Comparison of ENCODE assay signal across 13 cellular contexts in the genomic region with DNA sequence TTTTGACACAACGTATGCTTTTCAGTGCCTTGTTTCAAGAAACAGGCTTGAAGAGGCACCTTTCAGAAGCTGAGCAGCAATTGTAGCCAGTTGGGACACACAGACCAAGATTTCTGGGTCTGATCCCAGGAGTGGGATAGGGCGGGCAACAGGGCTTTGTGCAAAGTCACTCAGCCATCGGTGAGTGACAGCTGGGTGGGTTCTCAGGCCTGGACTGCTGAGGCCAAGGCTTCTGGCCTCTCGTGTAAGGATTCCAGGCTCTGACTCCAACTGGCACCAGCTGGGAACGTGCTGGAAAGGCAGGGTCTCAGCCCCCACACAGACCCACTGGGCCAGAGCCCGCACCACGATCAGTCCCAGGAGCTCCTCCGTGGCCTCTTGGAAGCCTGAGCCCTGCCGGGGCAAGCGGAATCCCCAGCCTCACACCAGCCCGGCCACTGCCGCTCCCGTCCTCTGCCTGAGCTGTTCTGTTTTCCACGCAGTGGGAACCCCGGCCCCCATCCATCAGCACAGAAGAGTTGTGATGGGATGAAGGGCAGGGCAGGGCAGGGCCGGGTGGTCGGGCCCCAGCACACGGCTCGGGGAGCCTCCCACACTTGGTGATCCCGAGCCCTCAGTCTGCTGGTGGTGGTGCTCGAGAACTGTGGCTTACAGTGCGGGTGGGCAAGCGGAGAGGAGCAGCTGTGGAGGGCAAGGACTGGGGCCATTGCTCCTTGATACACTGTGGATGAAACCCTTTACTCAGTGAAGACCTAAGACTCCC. TPM values are rescaled to one million over a fixed set of nuclear protein-coding genes. Genes with fewer than 3 reads are reported as not detected.
A peak's percentile ranks its signal among the peaks of the same experiment; 100 is the strongest.
DNase-seq lines count a peak whose midpoint lies in the region; TF ChIP-seq lines count a peak whose summit lies in the region.
"Had no signal": no experiment of that assay in that cellular context is flagged by ENCODE, and none has a peak within 500 bp of the region (broad histone marks: within the 10 kb centered on the region; RNA-seq: fewer than 3 reads in every experiment).

No MANE protein-coding gene starts in this region.

- H4K20me1 ChIP-seq in BLaER1 = no peaks in the 10 kb centered on the region
- no peaks in the 10 kb centered on the region for H4K20me1 ChIP-seq in GM23248 (ENCODE audit: insufficient read depth)

- H3K36me3 ChIP-seq in BLaER1 (no peaks in the 10 kb centered on the region), A673 (ENCODE audit: insufficient read depth, low read length, poor library complexity, severe bottlenecking) (no peaks in the 10 kb centered on the region), GM23248 (ENCODE audit: low read depth) (no peaks in the 10 kb centered on the region)

- H3K4me3 ChIP-seq in BLaER1 = 0 out of 2 replicates have a peak overlapping the region, but pooled peaks have one; percentile 31
- H3K4me3 ChIP-seq in A673 (ENCODE audit: low read depth, low read length, poor library complexity, severe bottlenecking) = no peak overlapping the region
- no peak overlapping the region for H3K4me3 ChIP-seq in GM23248

- peaks cover 42% of the 10 kb centered on the region for H3K4me1 Mint-ChIP-seq in brain

- H3K36me3 Mint-ChIP-seq in brain = peaks cover 19% of the 10 kb centered on the region

- no peak overlapping the region for H2AFZ ChIP-seq in GM23248

- POLR2A ChIA-PET in A673 (lab: Charles Lee; ENCODE audit: low non-redundant PET) = no interaction called here

- peak overlapping the region; percentile 90 for H3K4me2 ChIP-seq in BLaER1
- H3K4me2 ChIP-seq in GM23248 (ENCODE audit: unreplicated experiment) = no peak overlapping the region

- peak; percentile 60 for DNase-seq in retina
- no peak for DNase-seq in middle frontal gyrus (ENCODE audit: extremely low spot score, low spot score)
- DNase-seq in AG08395 (ENCODE audit: low spot score) = no peak
- DNase-seq in A673 (ENCODE audit: low spot score) = no peak
- DNase-seq in GM23248 = no peak
- DNase-seq: activated CD4-positive, alpha-beta T cell treated with anti-CD3 and anti-CD28 coated beads, Interleukin-2, amount 50 U/mL, for 1 hour; activated gamma-delta T cell; DMS79 treated with DMSO at 0.1 percent for 48 hours; NCI-H2227 treated with DMSO at 0.1 percent for 48 hours had no signal

- no peaks in the 10 kb centered on the region for H3K79me2 ChIP-seq in GM23248 (ENCODE audit: insufficient read depth)

- H3K27ac ChIP-seq in BLaER1 (peak overlapping the region; percentile 87), layer of hippocampus (ENCODE audit: low read depth, low read length) (peak overlapping the region; percentile 58), A673 (ENCODE audit: low read depth, low read length, poor library complexity, severe bottlenecking) (no peak overlapping the region), GM23248 (no peak overlapping the region)
- H3K27ac ChIP-seq: epithelial cell of prostate had no signal

- H3K9me2 ChIP-seq in GM23248 (ENCODE audit: insufficient read depth) = no peaks in the 10 kb centered on the region

- intact Hi-C loops in A673 (cut with micrococcal nuclease; ENCODE audit: unreplicated experiment) = no loop called here

- TF ChIP-seq CTCF in brain (conservative IDR thresholded peaks at IDR 0.05) = no peak
- no peak for TF ChIP-seq CTCF in A673 (conservative IDR thresholded peaks at IDR 0.05; ENCODE audit: low read depth, low read length)

- H3K27me3 ChIP-seq in BLaER1 (peaks cover 9% of the 10 kb centered on the region; the same call in 1 of the 2 replicates), layer of hippocampus (ENCODE audit: control insufficient read depth, insufficient read depth, low read length) (no peaks in the 10 kb centered on the region), A673 (replicated peaks; ENCODE audit: insufficient read depth, low read depth, low read length, poor library complexity) (no peaks in the 10 kb centered on the region), GM23248 (replicated peaks; ENCODE audit: insufficient read depth) (no peaks in the 10 kb centered on the region)

- H3K9me3 ChIP-seq in BLaER1 (no peaks in the 10 kb centered on the region), A673 (ENCODE audit: low read depth, low read length, poor library complexity, severe bottlenecking) (no peaks in the 10 kb centered on the region), GM23248 (ENCODE audit: low read depth) (no peaks in the 10 kb centered on the region)

- WGBS in GM23248 (ENCODE audit: low coverage in 1 of 2, low lambda C conversion rate in 2 of 2, missing lambda C conversion rate in 2 of 2), 2 experiments = 42 to 50% methylated on average over 22 to 23 of the region's 23 CpGs

- H3K27ac Mint-ChIP-seq in brain = peak overlapping the region in 3 of 5 experiments; percentile 55 to 88 (median 86)

- peaks cover 0 to 83% (median 8%) of the 10 kb centered on the region in 5 experiments for H3K9me3 Mint-ChIP-seq in brain

- H3K9ac ChIP-seq in BLaER1 (peak overlapping the region; percentile 67; the same call in 1 of the 2 replicates), GM23248 (no peak overlapping the region)

- BruUV-seq in A673 (replicated peaks; lab: Mats Ljungman, UMichigan) = no TSS peak

- H3K27me3 Mint-ChIP-seq in brain = peaks cover 2% of the 10 kb centered on the region

- H3F3A ChIP-seq in GM23248 (ENCODE audit: insufficient read depth) = no peaks in the 10 kb centered on the region

- in situ Hi-C loops in GM23248 (cut with MboI) = no loop called here

- no peak overlapping the region for H3K4me3 Mint-ChIP-seq in brain

- peaks cover 90% of the 10 kb centered on the region for H3K4me1 ChIP-seq in BLaER1
- H3K4me1 ChIP-seq in A673 (ENCODE audit: insufficient read depth, low read length, poor library complexity, severe bottlenecking) = peaks cover 11% of the 10 kb centered on the region
- H3K4me1 ChIP-seq in GM23248 (ENCODE audit: insufficient read depth) = no peaks in the 10 kb centered on the region

- CTCF ChIA-PET in A673 (lab: Charles Lee) = no interaction called here

RNA-seq across cellular contexts. Expression of gene VIPR2, which starts 46.8 kb away (rescaled TPM):
- 0.81 TPM for polyA plus RNA-seq in brain (ENCODE audit: insufficient read depth, low read depth, low replicate concordance)
- not detected in 2 replicates for total RNA-seq in A673 (2021)
- not detected in 2 replicates for total RNA-seq in GM23248 (2014; rRNA removed; shearing (Covaris generic))
- polyA plus RNA-seq in GM23248 (2016; fragmentation: Nextera tagmentation; extraction: Ambion mirVana) = not detected in 2 replicates

Comparison
In these comparisons a context has a peak if more than half of its experiments do, and no peak if none do; other contexts are left out.
1. H3K27ac ChIP-seq: peak in BLaER1 (single experiment) and layer of hippocampus (single experiment); none in A673 (single experiment) and GM23248 (single experiment).